Comparison of ENCODE assay signal across 8 cellular contexts in the genomic region with DNA sequence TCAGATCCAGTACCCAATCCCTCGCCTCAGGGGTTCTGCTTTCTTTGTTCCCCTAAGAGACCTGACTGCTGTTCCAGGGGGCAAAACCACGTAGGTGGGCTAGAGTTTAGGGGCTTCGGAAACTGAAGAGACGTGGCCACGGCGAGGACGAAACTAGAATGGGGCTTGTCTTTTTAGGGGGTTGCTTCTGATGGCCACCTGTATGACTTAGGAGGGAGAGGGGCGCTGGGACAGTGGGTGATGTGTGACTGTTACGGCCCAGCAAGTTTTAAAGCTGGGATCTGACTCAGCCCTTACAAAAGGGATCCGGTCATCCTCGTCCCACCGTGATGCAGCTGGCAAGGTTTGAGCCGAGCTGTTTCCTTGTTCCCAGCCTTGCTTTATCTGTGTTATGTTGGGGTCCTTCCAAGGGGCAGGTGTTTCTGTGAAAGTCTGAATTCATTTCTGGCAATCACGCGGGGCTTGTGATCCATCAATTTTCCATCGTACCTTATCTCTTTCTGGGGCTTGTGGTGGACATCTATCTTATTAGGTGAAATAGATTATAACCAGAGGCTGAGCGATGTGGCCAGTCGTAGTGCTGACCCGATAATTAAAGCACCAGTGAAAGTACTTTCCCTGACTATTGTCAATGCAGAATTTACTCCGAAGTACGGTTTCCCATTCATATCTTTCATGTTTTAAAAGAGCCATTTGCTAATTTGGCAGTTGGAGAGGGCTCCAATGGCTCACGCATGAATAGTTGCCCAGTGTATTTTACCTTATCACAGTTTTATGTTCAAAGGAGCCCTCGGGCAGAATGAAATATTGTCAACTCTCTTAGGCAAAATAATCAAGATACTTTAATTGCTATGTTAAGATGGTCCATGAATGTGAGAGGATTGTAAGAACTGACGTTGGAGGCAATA. TPM values are rescaled to one million over a fixed set of nuclear protein-coding genes. Genes with fewer than 3 reads are reported as not detected.
DNase-seq lines count a peak whose midpoint lies in the region; ATAC-seq and TF ChIP-seq lines count a peak whose summit lies in the region.

No MANE protein-coding gene starts in this region.

- H3K4me3 ChIP-seq in right cardiac atrium (ENCODE audit: low read length) (peak overlapping the region; percentile 55), retinal pigment epithelial cell (ENCODE audit: low read length) (peak overlapping the region; percentile 97)
- no peak overlapping the region for H3K4me3 ChIP-seq in CD4-positive, alpha-beta memory T cell (ENCODE audit: low read length in 2 of 2)

- no peaks in the 10 kb centered on the region for H3K9me3 Mint-ChIP-seq in activated CD4-positive, alpha-beta T cell treated with anti-CD3 and anti-CD28 coated beads for 36 hours (ENCODE audit: low read depth)
- H3K9me3 Mint-ChIP-seq in activated T-helper 17 cell treated with anti-CD3 and anti-CD28 coated beads, Interleukin-2, amount 50 U/mL, for 72 hours: no peaks in the 10 kb centered on the region
- H3K9me3 Mint-ChIP-seq in CD4-positive, alpha-beta memory T cell: peaks cover 0 to 2% (median 0%) of the 10 kb centered on the region in 8 donors

- CTCF ChIA-PET in activated CD4-positive, alpha-beta T cell treated with anti-CD3 and anti-CD28 coated beads for 36 hours (lab: Charles Lee): interaction anchor here (0.7 to 0.9 kb wide), 3 partner anchors 28 to 136 kb away, joined by 3 read pairs; no protein-coding TSS in a partner anchor
- CTCF ChIA-PET in CD4-positive, alpha-beta memory T cell (lab: Charles Lee; ENCODE audit: partially characterized antibody): no interaction called here

- H3K4me3 Mint-ChIP-seq in activated CD4-positive, alpha-beta T cell treated with anti-CD3 and anti-CD28 coated beads for 36 hours: peak overlapping the region; percentile 30
- H3K4me3 Mint-ChIP-seq in activated T-helper 17 cell treated with anti-CD3 and anti-CD28 coated beads, Interleukin-2, amount 50 U/mL, for 72 hours: peak overlapping the region; percentile 16
- peak overlapping the region in 3 of 8 donors; percentile 16 to 58 (median 35) for H3K4me3 Mint-ChIP-seq in CD4-positive, alpha-beta memory T cell

- 16% methylated on average over 24 of the region's 24 CpGs for WGBS in right cardiac atrium

- H3K36me3 ChIP-seq in CD4-positive, alpha-beta memory T cell (ENCODE audit: insufficient read depth, low read length): no peaks in the 10 kb centered on the region

- H3K4me1 ChIP-seq in right cardiac atrium (ENCODE audit: control insufficient read depth, insufficient read depth, low read length): no peaks in the 10 kb centered on the region
- no peaks in the 10 kb centered on the region for H3K4me1 ChIP-seq in CD4-positive, alpha-beta memory T cell (ENCODE audit: insufficient read depth, low read length)

- peak overlapping the region; percentile 21 for H3K27ac ChIP-seq in right cardiac atrium (ENCODE audit: low read length)
- H3K27ac ChIP-seq in CD4-positive, alpha-beta memory T cell (ENCODE audit: low read depth, low read length): no peak overlapping the region

- DNase-seq in activated CD4-positive, alpha-beta T cell treated with anti-CD3 and anti-CD28 coated beads for 36 hours: no peak
- DNase-seq in activated CD4-positive, alpha-beta T cell treated with anti-CD3 and anti-CD28 coated beads for 1 hour: no peak
- DNase-seq in right cardiac atrium (peak in 1 of 3 donors; percentile 40), retinal pigment epithelial cell (ENCODE audit: low read depth) (no peak), NCI-H2171 (lab: John Stamatoyannopoulos, UW) (no peak)
- no peak for DNase-seq in stimulated activated CD4-positive, alpha-beta T cell treated with anti-CD3 and anti-CD28 coated beads, Interleukin-12 subunit alpha, Interleukin-12 subunit beta, amount 100 ng/mL, for 4 hours
- DNase-seq in CD4-positive, alpha-beta memory T cell: no peak

- intact Hi-C loops in activated CD4-positive, alpha-beta T cell treated with anti-CD3 and anti-CD28 coated beads for 36 hours (cut with DNase I, micrococcal nuclease): loop anchor here in 1 of 2 experiments (2.0 to 10.0 kb wide), 2 partner anchors 190 to 342 kb away; a partner anchor contains a TSS
- intact Hi-C loops in right cardiac atrium (cut with DNase I): loop anchor here in 3 of 4 donors (10.0 kb wide), 2 partner anchors 112 to 132 kb away; no protein-coding TSS in a partner anchor
- intact Hi-C loops in CD4-positive, alpha-beta memory T cell (cut with micrococcal nuclease): no loop called here

- no peaks in the 10 kb centered on the region for H3K9me3 ChIP-seq in right cardiac atrium (ENCODE audit: control insufficient read depth, low read length)
- no peaks in the 10 kb centered on the region for H3K9me3 ChIP-seq in CD4-positive, alpha-beta memory T cell (ENCODE audit: control insufficient read depth in 1 of 2, low read length in 2 of 2)

- TF ChIP-seq CTCF in retinal pigment epithelial cell (conservative IDR thresholded peaks at IDR 0.05; ENCODE audit: low read depth, low read length): no peak

- POLR2A ChIA-PET in activated CD4-positive, alpha-beta T cell treated with anti-CD3 and anti-CD28 coated beads for 36 hours (lab: Charles Lee): no interaction called here
- POLR2A ChIA-PET in CD4-positive, alpha-beta memory T cell (lab: Charles Lee; ENCODE audit: partially characterized antibody): no interaction called here

- H3K27me3 Mint-ChIP-seq in activated CD4-positive, alpha-beta T cell treated with anti-CD3 and anti-CD28 coated beads for 36 hours: peaks cover 51% of the 10 kb centered on the region
- H3K27me3 Mint-ChIP-seq in activated T-helper 17 cell treated with anti-CD3 and anti-CD28 coated beads, Interleukin-2, amount 50 U/mL, for 72 hours: peaks cover 58% of the 10 kb centered on the region
- peaks cover 32 to 40% of the 10 kb centered on the region in 2 donors for H3K27me3 Mint-ChIP-seq in CD4-positive, alpha-beta memory T cell

- no peak for ATAC-seq in activated CD4-positive, alpha-beta T cell treated with anti-CD3 and anti-CD28 coated beads for 36 hours
- ATAC-seq in activated T-helper 17 cell treated with anti-CD3 and anti-CD28 coated beads, Interleukin-2, amount 50 U/mL, for 72 hours (replicated peaks): no peak
- peak; percentile 27 to 34 for ATAC-seq in right cardiac atrium

- no peaks in the 10 kb centered on the region for H3K36me3 Mint-ChIP-seq in activated CD4-positive, alpha-beta T cell treated with anti-CD3 and anti-CD28 coated beads for 36 hours (ENCODE audit: low read depth)
- H3K36me3 Mint-ChIP-seq in activated T-helper 17 cell treated with anti-CD3 and anti-CD28 coated beads, Interleukin-2, amount 50 U/mL, for 72 hours (ENCODE audit: low read depth): no peaks in the 10 kb centered on the region
- no peaks in the 10 kb centered on the region for H3K36me3 Mint-ChIP-seq in CD4-positive, alpha-beta memory T cell

- H3K27ac Mint-ChIP-seq in activated CD4-positive, alpha-beta T cell treated with anti-CD3 and anti-CD28 coated beads for 36 hours: no peak overlapping the region
- no peak overlapping the region for H3K27ac Mint-ChIP-seq in activated T-helper 17 cell treated with anti-CD3 and anti-CD28 coated beads, Interleukin-2, amount 50 U/mL, for 72 hours
- no peak overlapping the region for H3K27ac Mint-ChIP-seq in CD4-positive, alpha-beta memory T cell

- H3K27me3 ChIP-seq in right cardiac atrium (ENCODE audit: control insufficient read depth, insufficient read depth): no peaks in the 10 kb centered on the region
- peaks cover 10% of the 10 kb centered on the region for H3K27me3 ChIP-seq in CD4-positive, alpha-beta memory T cell (ENCODE audit: insufficient read depth, low read length)

- peaks cover 7% of the 10 kb centered on the region for H3K4me1 Mint-ChIP-seq in activated CD4-positive, alpha-beta T cell treated with anti-CD3 and anti-CD28 coated beads for 36 hours
- H3K4me1 Mint-ChIP-seq in activated T-helper 17 cell treated with anti-CD3 and anti-CD28 coated beads, Interleukin-2, amount 50 U/mL, for 72 hours: no peaks in the 10 kb centered on the region
- peaks cover 1 to 15% (median 6%) of the 10 kb centered on the region in 4 donors for H3K4me1 Mint-ChIP-seq in CD4-positive, alpha-beta memory T cell

RNA-seq across cellular contexts. Expression of a gene that starts 0.9 kb away (rescaled TPM):
- under 1 TPM; 0.63 to 0.91 TPM for total RNA-seq in activated CD4-positive, alpha-beta T cell treated with anti-CD3 and anti-CD28 coated beads for 36 hours
- total RNA-seq in activated T-helper 17 cell treated with anti-CD3 and anti-CD28 coated beads, Interleukin-2, amount 50 U/mL, for 72 hours: 1 to 10 TPM in 1 of 2 donors, under 1 TPM in 1; 0.08 to 1.6 TPM
- 10 to 100 TPM in 3 of 4 donors, 1 to 10 TPM in 1; 8.4 to 20.0 (median 14.7) TPM for total RNA-seq in right cardiac atrium
- polyA plus RNA-seq in right cardiac atrium: 4.1 TPM
- total RNA-seq in CD4-positive, alpha-beta memory T cell: under 1 TPM; 0.23 to 0.47 TPM
- polyA plus RNA-seq in CD4-positive, alpha-beta memory T cell: not detected

Comparison
In these comparisons a context has a peak if more than half of its experiments do, and no peak if none do; other contexts are left out.
1. ATAC-seq: peak in right cardiac atrium (2 of 2); none in activated CD4-positive, alpha-beta T cell treated with anti-CD3 and anti-CD28 coated beads for 36 hours (single experiment) and activated T-helper 17 cell treated with anti-CD3 and anti-CD28 coated beads, Interleukin-2, amount 50 U/mL, for 72 hours (single experiment).
2. H3K4me3 ChIP-seq: peak in right cardiac atrium (single experiment) and retinal pigment epithelial cell (single experiment); none in CD4-positive, alpha-beta memory T cell (0 of 2).